26 cellular contexts compared by ENCODE assay signal in genomic region chr6:35419961-35420360, GRCh38. TPM values are rescaled to one million over a fixed set of nuclear protein-coding genes. Genes with fewer than 3 reads are reported as not detected.
DNase-seq lines count a peak whose midpoint lies in the region; ATAC-seq and TF ChIP-seq lines count a peak whose summit lies in the region.
"Had no signal": no experiment of that assay in that cellular context is flagged by ENCODE, and none has a peak within 500 bp of the region (broad histone marks: within the 10 kb centered on the region; RNA-seq: fewer than 3 reads in every experiment).

No MANE protein-coding gene starts in this region.

- H3K36me3 ChIP-seq in GM23338 (ENCODE audit: insufficient read depth): no peaks in the 10 kb centered on the region

- H3F3A ChIP-seq in GM23338 (replicated peaks; ENCODE audit: low read depth): no peaks in the 10 kb centered on the region

- POLR2A ChIA-PET in activated CD4-positive, alpha-beta T cell treated with anti-CD3 and anti-CD28 coated beads for 36 hours (lab: Charles Lee): interaction anchor here (0.7 kb wide), 1 partner anchor 25 kb away, joined by 3 read pairs; no protein-coding TSS in a partner anchor

- CTCF ChIA-PET in activated CD4-positive, alpha-beta T cell treated with anti-CD3 and anti-CD28 coated beads for 36 hours (lab: Charles Lee): interaction anchor here (1.4 to 1.6 kb wide), 3 partner anchors 20 to 119 kb away, joined by 4 to 6 read pairs (median 5); no protein-coding TSS in a partner anchor

- H3K27me3 ChIP-seq in GM23338 (ENCODE audit: insufficient read depth): no peaks in the 10 kb centered on the region
- H3K27me3 ChIP-seq: neutrophil had no signal

- peaks cover 42% of the 10 kb centered on the region for H3K4me1 Mint-ChIP-seq in activated CD4-positive, alpha-beta T cell treated with anti-CD3 and anti-CD28 coated beads, Interleukin-2, amount 10 ng/mL, durations not matched to agents 24 days and 14 days
- peaks cover 25% of the 10 kb centered on the region for H3K4me1 Mint-ChIP-seq in activated CD4-positive, alpha-beta T cell treated with anti-CD3 and anti-CD28 coated beads for 36 hours
- peaks cover 19% of the 10 kb centered on the region; the same call in 2 of the 3 replicates for H3K4me1 Mint-ChIP-seq in GM23338
- peaks cover 35% of the 10 kb centered on the region for H3K4me1 Mint-ChIP-seq in activated T-helper 2 cell treated with anti-CD3 and anti-CD28 coated beads, Interferon-gamma antibody, Interleukin-2, Interleukin-4, amounts not matched to agents 10 μg/mL and 5 μg/mL and 100 μg/mL, durations not matched to agents 14 hours and 24 hours and 36 hours (ENCODE audit: low read depth)
- peaks cover 8% of the 10 kb centered on the region for H3K4me1 Mint-ChIP-seq in nephron

- no peak overlapping the region for H3K4me3 ChIP-seq in GM23338
- H3K4me3 ChIP-seq: thoracic aorta had no signal

- no peak for DNase-seq in activated CD4-positive, alpha-beta T cell treated with anti-CD3 and anti-CD28 coated beads, Interleukin-2, amount 10 ng/mL, durations not matched to agents 24 days and 14 days
- DNase-seq in activated CD4-positive, alpha-beta T cell treated with anti-CD3 and anti-CD28 coated beads for 36 hours: no peak
- no peak for DNase-seq in GM23338 (ENCODE audit: low spot score)
- DNase-seq in activated T-helper 2 cell treated with anti-CD3 and anti-CD28 coated beads, Interferon-gamma antibody, Interleukin-2, Interleukin-4, amounts not matched to agents 10 μg/mL and 5 μg/mL and 100 μg/mL, durations not matched to agents 14 hours and 24 hours and 36 hours (ENCODE audit: low spot score): no peak
- no peak for DNase-seq in activated effector memory CD4-positive, alpha-beta T cell treated with Interleukin-2 at 50 U/mL for 16 hours
- DNase-seq: activated CD4-positive, CD25-positive, alpha-beta regulatory T cell; activated effector memory CD4-positive, alpha-beta T cell treated with anti-CD3 and anti-CD28 coated beads, Interleukin-2, amount 50 U/mL, for 16 hours; activated naive CD8-positive, alpha-beta T cell treated with anti-CD3 and anti-CD28 coated beads, Interleukin-2, amount 50 U/mL, for 24 hours; activated T-cell treated with anti-CD3 and anti-CD28 coated beads for 4 hours; effector memory CD8-positive, alpha-beta T cell; glutamatergic neuron; NCI-H1092 treated with DMSO at 0.1 percent for 48 hours; NCI-H187; NCI-H2171; NCI-H510A; stimulated activated CD8-positive, alpha-beta memory T cell treated with anti-CD3 and anti-CD28 coated beads, Interleukin-4, amount 100 ng/mL, for 48 hours; stimulated activated naive CD8-positive, alpha-beta T cell treated with anti-CD3 and anti-CD28 coated beads, Interleukin-15, amount 100 ng/mL, for 72 hours had no signal

- no peak overlapping the region for H2AFZ ChIP-seq in GM23338

- no peak for ATAC-seq in activated CD4-positive, alpha-beta T cell treated with anti-CD3 and anti-CD28 coated beads for 36 hours
- ATAC-seq in GM23338 (no peak), HG02870 (IDR thresholded peaks at IDR 0.05; ENCODE audit: unreplicated experiment) (no peak), HG02571 (IDR thresholded peaks at IDR 0.05; ENCODE audit: unreplicated experiment) (no peak)
- ATAC-seq: activated naive CD8-positive, alpha-beta T cell treated with anti-CD3 and anti-CD28 coated beads, Interleukin-2, amount 50 U/mL, for 24 hours; effector memory CD8-positive, alpha-beta T cell; sciatic nerve had no signal

- H3K36me3 Mint-ChIP-seq in activated CD4-positive, alpha-beta T cell treated with anti-CD3 and anti-CD28 coated beads, Interleukin-2, amount 10 ng/mL, durations not matched to agents 24 days and 14 days (ENCODE audit: low read depth): peaks cover 23% of the 10 kb centered on the region
- peaks cover 24% of the 10 kb centered on the region for H3K36me3 Mint-ChIP-seq in activated CD4-positive, alpha-beta T cell treated with anti-CD3 and anti-CD28 coated beads for 36 hours (ENCODE audit: low read depth)
- H3K36me3 Mint-ChIP-seq in GM23338 (ENCODE audit: low read depth) (peaks cover 7% of the 10 kb centered on the region; the same call in 1 of the 3 replicates), nephron (ENCODE audit: low read depth) (peaks cover 22% of the 10 kb centered on the region)
- peaks cover 40% of the 10 kb centered on the region for H3K36me3 Mint-ChIP-seq in activated T-helper 2 cell treated with anti-CD3 and anti-CD28 coated beads, Interferon-gamma antibody, Interleukin-2, Interleukin-4, amounts not matched to agents 10 μg/mL and 5 μg/mL and 100 μg/mL, durations not matched to agents 14 hours and 24 hours and 36 hours (ENCODE audit: low read depth)

- H3K27me3 Mint-ChIP-seq in activated CD4-positive, alpha-beta T cell treated with anti-CD3 and anti-CD28 coated beads, Interleukin-2, amount 10 ng/mL, durations not matched to agents 24 days and 14 days: no peaks in the 10 kb centered on the region
- no peaks in the 10 kb centered on the region for H3K27me3 Mint-ChIP-seq in activated CD4-positive, alpha-beta T cell treated with anti-CD3 and anti-CD28 coated beads for 36 hours
- no peaks in the 10 kb centered on the region for H3K27me3 Mint-ChIP-seq in GM23338 (ENCODE audit: insufficient read depth, low read depth, poor library complexity)
- H3K27me3 Mint-ChIP-seq in activated T-helper 2 cell treated with anti-CD3 and anti-CD28 coated beads, Interferon-gamma antibody, Interleukin-2, Interleukin-4, amounts not matched to agents 10 μg/mL and 5 μg/mL and 100 μg/mL, durations not matched to agents 14 hours and 24 hours and 36 hours (ENCODE audit: low read depth): no peaks in the 10 kb centered on the region
- H3K27me3 Mint-ChIP-seq in nephron (ENCODE audit: low read depth): peaks cover 1% of the 10 kb centered on the region
- H3K27me3 Mint-ChIP-seq: activated CD4-positive, alpha-beta memory T cell treated with anti-CD3 and anti-CD28 coated beads, Interleukin-2, amount 10 ng/mL, durations not matched to agents 7 days and 5 days; activated naive CD8-positive, alpha-beta T cell treated with anti-CD3 and anti-CD28 coated beads, Interleukin-2, amount 50 U/mL, for 24 hours; CD4-positive, alpha-beta memory T cell; effector memory CD8-positive, alpha-beta T cell; progenitor cell of endocrine pancreas; stimulated activated naive CD8-positive, alpha-beta T cell treated with anti-CD3 and anti-CD28 coated beads, Interleukin-15, amount 100 ng/mL, for 72 hours had no signal

- H3K9me3 Mint-ChIP-seq in activated CD4-positive, alpha-beta T cell treated with anti-CD3 and anti-CD28 coated beads, Interleukin-2, amount 10 ng/mL, durations not matched to agents 24 days and 14 days: no peaks in the 10 kb centered on the region
- no peaks in the 10 kb centered on the region for H3K9me3 Mint-ChIP-seq in activated CD4-positive, alpha-beta T cell treated with anti-CD3 and anti-CD28 coated beads for 36 hours (ENCODE audit: low read depth)
- H3K9me3 Mint-ChIP-seq in GM23338 (no peaks in the 10 kb centered on the region), nephron (no peaks in the 10 kb centered on the region)
- H3K9me3 Mint-ChIP-seq in activated T-helper 2 cell treated with anti-CD3 and anti-CD28 coated beads, Interferon-gamma antibody, Interleukin-2, Interleukin-4, amounts not matched to agents 10 μg/mL and 5 μg/mL and 100 μg/mL, durations not matched to agents 14 hours and 24 hours and 36 hours: no peaks in the 10 kb centered on the region
- H3K9me3 Mint-ChIP-seq: activated CD4-positive, alpha-beta memory T cell treated with anti-CD3 and anti-CD28 coated beads, Interleukin-2, amount 10 ng/mL, durations not matched to agents 7 days and 5 days; activated naive CD8-positive, alpha-beta T cell treated with anti-CD3 and anti-CD28 coated beads, Interleukin-2, amount 50 U/mL, for 24 hours; CD4-positive, alpha-beta memory T cell; effector memory CD8-positive, alpha-beta T cell; stimulated activated naive CD8-positive, alpha-beta T cell treated with anti-CD3 and anti-CD28 coated beads, Interleukin-15, amount 100 ng/mL, for 72 hours had no signal

- no peak overlapping the region for H3K4me3 Mint-ChIP-seq in activated CD4-positive, alpha-beta T cell treated with anti-CD3 and anti-CD28 coated beads, Interleukin-2, amount 10 ng/mL, durations not matched to agents 24 days and 14 days
- no peak overlapping the region for H3K4me3 Mint-ChIP-seq in activated CD4-positive, alpha-beta T cell treated with anti-CD3 and anti-CD28 coated beads for 36 hours
- H3K4me3 Mint-ChIP-seq in GM23338 (no peak overlapping the region), nephron (no peak overlapping the region)
- no peak overlapping the region for H3K4me3 Mint-ChIP-seq in activated T-helper 2 cell treated with anti-CD3 and anti-CD28 coated beads, Interferon-gamma antibody, Interleukin-2, Interleukin-4, amounts not matched to agents 10 μg/mL and 5 μg/mL and 100 μg/mL, durations not matched to agents 14 hours and 24 hours and 36 hours (ENCODE audit: low read depth)
- H3K4me3 Mint-ChIP-seq: activated CD4-positive, alpha-beta memory T cell treated with anti-CD3 and anti-CD28 coated beads, Interleukin-2, amount 10 ng/mL, durations not matched to agents 7 days and 5 days; activated naive CD8-positive, alpha-beta T cell treated with anti-CD3 and anti-CD28 coated beads, Interleukin-2, amount 50 U/mL, for 24 hours; effector memory CD8-positive, alpha-beta T cell; stimulated activated naive CD8-positive, alpha-beta T cell treated with anti-CD3 and anti-CD28 coated beads, Interleukin-15, amount 100 ng/mL, for 72 hours had no signal

- peak overlapping the region; percentile 90 for H3K27ac Mint-ChIP-seq in activated CD4-positive, alpha-beta T cell treated with anti-CD3 and anti-CD28 coated beads, Interleukin-2, amount 10 ng/mL, durations not matched to agents 24 days and 14 days
- no peak overlapping the region for H3K27ac Mint-ChIP-seq in activated CD4-positive, alpha-beta T cell treated with anti-CD3 and anti-CD28 coated beads for 36 hours
- H3K27ac Mint-ChIP-seq in GM23338: peak overlapping the region; percentile 41; the same call in 1 of the 2 replicates
- peak overlapping the region; percentile 63 for H3K27ac Mint-ChIP-seq in activated T-helper 2 cell treated with anti-CD3 and anti-CD28 coated beads, Interferon-gamma antibody, Interleukin-2, Interleukin-4, amounts not matched to agents 10 μg/mL and 5 μg/mL and 100 μg/mL, durations not matched to agents 14 hours and 24 hours and 36 hours
- peak overlapping the region in 2 of 3 experiments; percentile 23 to 57 for H3K27ac Mint-ChIP-seq in nephron
- H3K27ac Mint-ChIP-seq: activated naive CD8-positive, alpha-beta T cell treated with anti-CD3 and anti-CD28 coated beads, Interleukin-2, amount 50 U/mL, for 24 hours; effector memory CD8-positive, alpha-beta T cell; progenitor cell of endocrine pancreas; stimulated activated naive CD8-positive, alpha-beta T cell treated with anti-CD3 and anti-CD28 coated beads, Interleukin-15, amount 100 ng/mL, for 72 hours had no signal

- intact Hi-C loops in activated CD4-positive, alpha-beta T cell treated with anti-CD3 and anti-CD28 coated beads, Interleukin-2, amount 10 ng/mL, durations not matched to agents 24 days and 14 days (cut with micrococcal nuclease): loop anchor here (5.0 kb wide), 2 partner anchors 47 to 53 kb away; partner anchors contain the start of gene RPL10A
- intact Hi-C loops in activated CD4-positive, alpha-beta T cell treated with anti-CD3 and anti-CD28 coated beads for 36 hours (cut with DNase I, micrococcal nuclease): no loop called here
- intact Hi-C loops in activated T-helper 2 cell treated with anti-CD3 and anti-CD28 coated beads, Interferon-gamma antibody, Interleukin-2, Interleukin-4, amounts not matched to agents 10 μg/mL and 5 μg/mL and 100 μg/mL, durations not matched to agents 14 hours and 24 hours and 36 hours (cut with micrococcal nuclease): no loop called here

- no peaks in the 10 kb centered on the region for H3K79me2 ChIP-seq in GM23338 (replicated peaks; ENCODE audit: insufficient read depth)

- H3K27ac ChIP-seq in GM23338 (ENCODE audit: low read depth): no peak overlapping the region
- H3K27ac ChIP-seq: neutrophil, thoracic aorta had no signal

- peaks cover 8% of the 10 kb centered on the region; the same call in 1 of the 2 replicates for H3K4me1 ChIP-seq in GM23338 (ENCODE audit: insufficient read depth)

- no peaks in the 10 kb centered on the region for H3K9me2 ChIP-seq in GM23338 (ENCODE audit: insufficient read depth)

- H4K20me1 ChIP-seq in GM23338 (replicated peaks; ENCODE audit: insufficient read depth): no peaks in the 10 kb centered on the region

- 0 out of 2 replicates have a peak overlapping the region, but pooled peaks have one; percentile 26 for H3K4me2 ChIP-seq in GM23338

- TF ChIP-seq CTCF in GM23338 (conservative IDR thresholded peaks at IDR 0.05; ENCODE audit: low read depth in 2 of 2): no peak
- TF ChIP-seq CTCF in nephron (IDR thresholded peaks at IDR 0.05; ENCODE audit: unreplicated experiment in 3 of 3): no peak

RNA-seq across cellular contexts. Expression of gene FANCE, which starts 32.2 kb away (rescaled TPM):
- 19.6 and 22.1 TPM in 2 replicates for total RNA-seq in activated CD4-positive, alpha-beta T cell treated with anti-CD3 and anti-CD28 coated beads, Interleukin-2, amount 10 ng/mL, durations not matched to agents 24 days and 14 days
- 10 to 100 TPM; 14.3 to 14.8 TPM for total RNA-seq in activated CD4-positive, alpha-beta T cell treated with anti-CD3 and anti-CD28 coated beads for 36 hours
- 18.5 and 25.5 TPM in 2 replicates for total RNA-seq in GM23338 (2014; rRNA removed; shearing (Covaris generic))
- 5.4 and 6.5 TPM in 2 replicates for polyA plus RNA-seq in GM23338 (2016; fragmentation: Nextera tagmentation; extraction: Ambion mirVana)
- 20.6 and 21.1 TPM in 2 replicates for total RNA-seq in activated T-helper 2 cell treated with anti-CD3 and anti-CD28 coated beads, Interferon-gamma antibody, Interleukin-2, Interleukin-4, amounts not matched to agents 10 μg/mL and 5 μg/mL and 100 μg/mL, durations not matched to agents 14 hours and 24 hours and 36 hours

RNA-seq across cellular contexts. Expression of gene RPL10A, which starts 48.2 kb away (rescaled TPM):
- 1,702 and 1,710 TPM in 2 replicates for total RNA-seq in activated CD4-positive, alpha-beta T cell treated with anti-CD3 and anti-CD28 coated beads, Interleukin-2, amount 10 ng/mL, durations not matched to agents 24 days and 14 days
- 1,000 to 10,000 TPM; 1,952 to 2,334 TPM for total RNA-seq in activated CD4-positive, alpha-beta T cell treated with anti-CD3 and anti-CD28 coated beads for 36 hours
- 1,297 and 1,329 TPM in 2 replicates for total RNA-seq in GM23338 (2014; rRNA removed; shearing (Covaris generic))
- polyA plus RNA-seq in GM23338 (2016; fragmentation: Nextera tagmentation; extraction: Ambion mirVana): 686 and 730 TPM in 2 replicates
- total RNA-seq in activated T-helper 2 cell treated with anti-CD3 and anti-CD28 coated beads, Interferon-gamma antibody, Interleukin-2, Interleukin-4, amounts not matched to agents 10 μg/mL and 5 μg/mL and 100 μg/mL, durations not matched to agents 14 hours and 24 hours and 36 hours: 1,727 and 1,773 TPM in 2 replicates
